ENCODE assay signal across 8 cellular contexts in genomic region chr15:78415284-78415683, GRCh38. TPM values are rescaled to one million over a fixed set of nuclear protein-coding genes. Genes with fewer than 3 reads are reported as not detected.
A peak's percentile ranks its signal among the peaks of the same experiment; 100 is the strongest.
DNase-seq lines count a peak whose midpoint lies in the region; ATAC-seq and TF ChIP-seq lines count a peak whose summit lies in the region.

No MANE protein-coding gene starts in this region.

- H3K4me3 ChIP-seq in SK-N-SH (ENCODE audit: low read depth in 2 of 2, low read length in 1 of 2) (no peak overlapping the region), right lobe of liver (no peak overlapping the region), aorta (ENCODE audit: low read length in 2 of 2) (no peak overlapping the region)

- TF ChIP-seq EP300 in SK-N-SH (IDR thresholded peaks at IDR 0.05; ENCODE audit: borderline replicate concordance in 1 of 2, low read depth in 1 of 2, low read length in 1 of 2): no peak

- 55% methylated on average over 4 of the region's 4 CpGs for WGBS in SK-N-SH (ENCODE audit: low lambda C conversion rate)
- 69% methylated on average over 4 of the region's 4 CpGs for WGBS in right lobe of liver (ENCODE audit: insufficient coverage, low coverage, low lambda C conversion rate, missing lambda C conversion rate)
- WGBS in aorta, 2 donors: 56 to 59% methylated on average over 4 of the region's 4 CpGs

- no peak overlapping the region for H2AFZ ChIP-seq in SK-N-SH (ENCODE audit: low read depth)

- H3K4me2 ChIP-seq in SK-N-SH: no peak overlapping the region

- H3K9me3 ChIP-seq in SK-N-SH (no peaks in the 10 kb centered on the region), right lobe of liver (no peaks in the 10 kb centered on the region), aorta (ENCODE audit: control insufficient read depth, low read length) (no peaks in the 10 kb centered on the region)

- no peaks in the 10 kb centered on the region for H4K20me1 ChIP-seq in SK-N-SH (ENCODE audit: insufficient read depth)

- intact Hi-C loops in right lobe of liver (cut with DNase I): loop anchor here in 1 of 2 donors (5.0 kb wide), 1 partner anchor 98 kb away; no protein-coding TSS in a partner anchor
- intact Hi-C loops in aorta (cut with DNase I): no loop called here

- H3K4me1 ChIP-seq in SK-N-SH (ENCODE audit: control insufficient read depth in 1 of 2, insufficient read depth in 2 of 2, low read depth in 1 of 2, low read length in 1 of 2) (peaks cover 0 to 14% of the 10 kb centered on the region in 2 experiments; a peak in 2 of 4 replicates), right lobe of liver (no peaks in the 10 kb centered on the region), aorta (ENCODE audit: control insufficient read depth in 1 of 2, insufficient read depth in 2 of 2, low read length in 2 of 2) (no peaks in the 10 kb centered on the region)

- H3K27me3 ChIP-seq in SK-N-SH (ENCODE audit: insufficient read depth) (no peaks in the 10 kb centered on the region), right lobe of liver (no peaks in the 10 kb centered on the region), aorta (ENCODE audit: control insufficient read depth in 1 of 2, insufficient read depth in 2 of 2, low read length in 1 of 2) (no peaks in the 10 kb centered on the region)

- POLR2A ChIA-PET in SK-N-SH (lab: Yijun Ruan, JAX): interaction anchor here (1.1 to 1.5 kb wide), 2 partner anchors 22 to 104 kb away, joined by 3 to 5 read pairs; partner anchors contain the start of gene IREB2

- H3K27ac ChIP-seq in SK-N-SH (ENCODE audit: low read depth in 2 of 2, low read length in 1 of 2) (no peak overlapping the region), right lobe of liver (no peak overlapping the region), aorta (ENCODE audit: low read depth in 1 of 2, low read length in 2 of 2) (no peak overlapping the region)

- peak; percentile 74 for TF ChIP-seq RAD21 in SK-N-SH (IDR thresholded peaks at IDR 0.05; ENCODE audit: low read length)

- CTCF ChIA-PET in SK-N-SH (lab: Yijun Ruan, JAX): interaction anchor here (0.7 to 33.6 kb wide), 16 partner anchors 10 to 149 kb away, joined by 3 to 772 read pairs (median 4); partner anchors contain the start of genes IREB2 and SKIC8

- peak; percentile 52 for TF ChIP-seq CTCF in SK-N-SH (IDR thresholded peaks at IDR 0.05)
- peak; percentile 23 to 49 (median 28) for TF ChIP-seq CTCF in right lobe of liver (IDR thresholded peaks at IDR 0.05)

- H3K9me2 ChIP-seq in SK-N-SH: no peaks in the 10 kb centered on the region

- H3K9ac ChIP-seq in SK-N-SH: no peak overlapping the region

- TF ChIP-seq POLR2A in right lobe of liver (IDR thresholded peaks at IDR 0.05): no peak

- DNase-seq in DMS153 treated with DMSO at 0.1 percent for 48 hours (lab: John Stamatoyannopoulos, UW; ENCODE audit: unreplicated experiment) (peak; percentile 43), NCI-H128 (lab: John Stamatoyannopoulos, UW; ENCODE audit: unreplicated experiment) (peak; percentile 31), SK-N-SH (no peak), right lobe of liver (no peak), aorta (no peak), UCSD-AML1 (lab: John Stamatoyannopoulos, UW; ENCODE audit: unreplicated experiment) (no peak)

- H3K36me3 ChIP-seq in SK-N-SH (replicated peaks in 1 of 2; ENCODE audit: control insufficient read depth in 1 of 2, insufficient read depth in 2 of 2, low read length in 1 of 2): no peaks in the 10 kb centered on the region
- H3K36me3 ChIP-seq in right lobe of liver: no peaks in the 10 kb centered on the region
- no peaks in the 10 kb centered on the region for H3K36me3 ChIP-seq in aorta (ENCODE audit: control insufficient read depth in 1 of 2, insufficient read depth in 2 of 2, low read length in 1 of 2)

- no peaks in the 10 kb centered on the region for H3K79me2 ChIP-seq in SK-N-SH (ENCODE audit: insufficient read depth)

- no peaks in the 10 kb centered on the region for H3F3A ChIP-seq in SK-N-SH (replicated peaks; ENCODE audit: insufficient read depth)

- ATAC-seq in right lobe of liver: peak in 3 of 4 donors; percentile 43 to 58 (median 55)
- no peak for ATAC-seq in HG02623 (IDR thresholded peaks at IDR 0.05; ENCODE audit: unreplicated experiment)
- no peak for ATAC-seq in aorta (ENCODE audit: low FRiP score)
- ATAC-seq in GM19467 (IDR thresholded peaks at IDR 0.05; ENCODE audit: unreplicated experiment): no peak

TF ChIP-seq in SK-N-SH, 30 proteins besides CTCF, POLR2A, EP300 and RAD21:
- TF ChIP-seq SMC3 (IDR thresholded peaks at IDR 0.05; ENCODE audit: low read depth, low read length) (peak; percentile 73), FOSL2 (IDR thresholded peaks at IDR 0.05; ENCODE audit: borderline replicate concordance, low read depth) (no peak)
TF ChIP-seq in SK-N-SH: peak in this region for 1.

RNA-seq across cellular contexts. Expression of gene IREB2, which starts 22.7 kb away (rescaled TPM):
- polyA plus RNA-seq in SK-N-SH (2012; rRNA removed) (9.5 and 13.7 TPM in 2 replicates), aorta (10 to 100 TPM in 1 of 2 donors, 1 to 10 TPM in 1; 7.9 to 10.1 TPM)
- 13.2 and 14.9 TPM in 2 replicates for polyA plus RNA-seq in SK-N-SH (2012; cell fraction: cytosol; rRNA removed)
- polyA plus RNA-seq in SK-N-SH (2012; cell fraction: nucleus; rRNA removed): 10.7 and 19.9 TPM in 2 replicates
- total RNA-seq in right lobe of liver (10 to 100 TPM; 17.1 to 36.2 (median 25.6) TPM), aorta (10 to 100 TPM; 33.9 to 49.4 TPM)

Comparison
In these comparisons a context has a peak if more than half of its experiments do, and no peak if none do; other contexts are left out.
1. DNase-seq: peak in DMS153 treated with DMSO at 0.1 percent for 48 hours (single experiment) and NCI-H128 (single experiment); none in SK-N-SH (single experiment), right lobe of liver (0 of 3), aorta (0 of 2) and UCSD-AML1 (single experiment).
2. ATAC-seq: peak in right lobe of liver (3 of 4); none in HG02623 (single experiment), aorta (single experiment) and GM19467 (single experiment).